1 cellular context compared by ENCODE assay signal in the genomic region with DNA sequence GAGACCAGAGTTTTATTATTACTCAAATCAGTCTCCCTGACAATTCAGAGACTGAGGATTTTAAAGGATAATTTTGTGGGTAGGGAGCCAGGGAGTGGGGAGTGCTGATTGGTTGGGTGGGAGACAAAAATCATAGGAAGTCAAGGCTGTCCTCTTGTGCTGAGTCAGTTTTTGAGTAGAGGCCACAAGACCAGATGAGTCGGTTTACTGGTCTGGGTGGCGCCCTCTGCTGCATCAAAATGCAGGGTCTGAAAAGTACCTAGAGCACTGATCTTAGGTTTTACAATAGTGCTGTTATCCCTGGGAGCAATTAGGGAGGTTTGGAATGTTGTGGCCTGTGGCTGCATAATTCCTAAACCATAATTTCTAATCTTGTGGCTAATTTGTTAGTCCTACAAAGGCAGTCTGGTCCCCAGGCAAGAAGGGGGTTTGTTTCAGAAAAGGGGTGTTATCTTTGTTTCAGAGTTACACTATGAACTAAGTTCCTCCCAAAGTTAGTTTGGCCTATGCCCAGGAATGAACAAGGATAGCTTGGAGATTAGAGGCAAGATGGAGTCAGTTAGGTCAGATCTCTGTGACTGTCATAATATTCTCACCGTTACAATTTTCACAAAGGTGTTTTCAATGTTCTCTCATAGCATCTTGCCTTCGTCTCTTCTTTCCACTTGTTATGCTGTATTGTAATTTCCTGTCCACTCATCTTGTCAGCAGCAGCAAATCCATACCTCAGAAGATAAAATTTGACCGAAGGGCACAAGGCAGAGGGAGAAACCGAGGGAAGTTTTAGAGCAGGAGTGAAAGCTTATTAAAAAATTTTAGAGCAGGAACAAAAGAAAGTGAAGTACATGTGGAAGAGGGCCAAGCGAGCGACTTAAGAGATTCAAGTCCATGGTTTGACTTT.
TF ChIP-seq lines count a peak whose summit lies in the region.

No MANE protein-coding gene starts in this region.

TF ChIP-seq in K562, 482 proteins besides CTCF, POLR2A, EP300 and RAD21 (continues in another document):
- TF ChIP-seq ZFP36 (IDR thresholded peaks at IDR 0.05; ENCODE audit: low read depth, low read length, partially characterized antibody): no peak
- no peak for TF ChIP-seq SOX6 (IDR thresholded peaks at IDR 0.05)
- TF ChIP-seq, protein P1, sequence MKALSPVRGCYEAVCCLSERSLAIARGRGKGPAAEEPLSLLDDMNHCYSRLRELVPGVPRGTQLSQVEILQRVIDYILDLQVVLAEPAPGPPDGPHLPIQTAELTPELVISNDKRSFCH (CRISPR knock-in tag; IDR thresholded peaks at IDR 0.05): no peak
- TF ChIP-seq, protein P1 (tag; IDR thresholded peaks at IDR 0.05): no peak
- no peak for TF ChIP-seq SNIP1 (IDR thresholded peaks at IDR 0.05; ENCODE audit: low read depth)
- TF ChIP-seq, protein P2, sequence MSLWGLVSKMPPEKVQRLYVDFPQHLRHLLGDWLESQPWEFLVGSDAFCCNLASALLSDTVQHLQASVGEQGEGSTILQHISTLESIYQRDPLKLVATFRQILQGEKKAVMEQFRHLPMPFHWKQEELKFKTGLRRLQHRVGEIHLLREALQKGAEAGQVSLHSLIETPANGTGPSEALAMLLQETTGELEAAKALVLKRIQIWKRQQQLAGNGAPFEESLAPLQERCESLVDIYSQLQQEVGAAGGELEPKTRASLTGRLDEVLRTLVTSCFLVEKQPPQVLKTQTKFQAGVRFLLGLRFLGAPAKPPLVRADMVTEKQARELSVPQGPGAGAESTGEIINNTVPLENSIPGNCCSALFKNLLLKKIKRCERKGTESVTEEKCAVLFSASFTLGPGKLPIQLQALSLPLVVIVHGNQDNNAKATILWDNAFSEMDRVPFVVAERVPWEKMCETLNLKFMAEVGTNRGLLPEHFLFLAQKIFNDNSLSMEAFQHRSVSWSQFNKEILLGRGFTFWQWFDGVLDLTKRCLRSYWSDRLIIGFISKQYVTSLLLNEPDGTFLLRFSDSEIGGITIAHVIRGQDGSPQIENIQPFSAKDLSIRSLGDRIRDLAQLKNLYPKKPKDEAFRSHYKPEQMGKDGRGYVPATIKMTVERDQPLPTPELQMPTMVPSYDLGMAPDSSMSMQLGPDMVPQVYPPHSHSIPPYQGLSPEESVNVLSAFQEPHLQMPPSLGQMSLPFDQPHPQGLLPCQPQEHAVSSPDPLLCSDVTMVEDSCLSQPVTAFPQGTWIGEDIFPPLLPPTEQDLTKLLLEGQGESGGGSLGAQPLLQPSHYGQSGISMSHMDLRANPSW (CRISPR knock-in tag; IDR thresholded peaks at IDR 0.05): no peak
- TF ChIP-seq, protein P3, sequence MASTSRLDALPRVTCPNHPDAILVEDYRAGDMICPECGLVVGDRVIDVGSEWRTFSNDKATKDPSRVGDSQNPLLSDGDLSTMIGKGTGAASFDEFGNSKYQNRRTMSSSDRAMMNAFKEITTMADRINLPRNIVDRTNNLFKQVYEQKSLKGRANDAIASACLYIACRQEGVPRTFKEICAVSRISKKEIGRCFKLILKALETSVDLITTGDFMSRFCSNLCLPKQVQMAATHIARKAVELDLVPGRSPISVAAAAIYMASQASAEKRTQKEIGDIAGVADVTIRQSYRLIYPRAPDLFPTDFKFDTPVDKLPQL (IDR thresholded peaks at IDR 0.05; ENCODE audit: extremely low read depth, insufficient read length): no peak
- TF ChIP-seq, protein P4, sequence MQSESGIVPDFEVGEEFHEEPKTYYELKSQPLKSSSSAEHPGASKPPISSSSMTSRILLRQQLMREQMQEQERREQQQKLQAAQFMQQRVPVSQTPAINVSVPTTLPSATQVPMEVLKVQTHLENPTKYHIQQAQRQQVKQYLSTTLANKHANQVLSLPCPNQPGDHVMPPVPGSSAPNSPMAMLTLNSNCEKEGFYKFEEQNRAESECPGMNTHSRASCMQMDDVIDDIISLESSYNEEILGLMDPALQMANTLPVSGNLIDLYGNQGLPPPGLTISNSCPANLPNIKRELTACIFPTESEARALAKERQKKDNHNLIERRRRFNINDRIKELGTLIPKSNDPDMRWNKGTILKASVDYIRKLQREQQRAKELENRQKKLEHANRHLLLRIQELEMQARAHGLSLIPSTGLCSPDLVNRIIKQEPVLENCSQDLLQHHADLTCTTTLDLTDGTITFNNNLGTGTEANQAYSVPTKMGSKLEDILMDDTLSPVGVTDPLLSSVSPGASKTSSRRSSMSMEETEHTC (IDR thresholded peaks at IDR 0.05): no peak
- TF ChIP-seq, protein P5, sequence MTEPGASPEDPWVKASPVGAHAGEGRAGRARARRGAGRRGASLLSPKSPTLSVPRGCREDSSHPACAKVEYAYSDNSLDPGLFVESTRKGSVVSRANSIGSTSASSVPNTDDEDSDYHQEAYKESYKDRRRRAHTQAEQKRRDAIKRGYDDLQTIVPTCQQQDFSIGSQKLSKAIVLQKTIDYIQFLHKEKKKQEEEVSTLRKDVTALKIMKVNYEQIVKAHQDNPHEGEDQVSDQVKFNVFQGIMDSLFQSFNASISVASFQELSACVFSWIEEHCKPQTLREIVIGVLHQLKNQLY (CRISPR knock-in tag; conservative IDR thresholded peaks at IDR 0.05): no peak
- TF ChIP-seq EZH2 (IDR thresholded peaks at IDR 0.05; ENCODE audit: borderline replicate concordance, low read depth, low read length): no peak
- TF ChIP-seq, protein P6, sequence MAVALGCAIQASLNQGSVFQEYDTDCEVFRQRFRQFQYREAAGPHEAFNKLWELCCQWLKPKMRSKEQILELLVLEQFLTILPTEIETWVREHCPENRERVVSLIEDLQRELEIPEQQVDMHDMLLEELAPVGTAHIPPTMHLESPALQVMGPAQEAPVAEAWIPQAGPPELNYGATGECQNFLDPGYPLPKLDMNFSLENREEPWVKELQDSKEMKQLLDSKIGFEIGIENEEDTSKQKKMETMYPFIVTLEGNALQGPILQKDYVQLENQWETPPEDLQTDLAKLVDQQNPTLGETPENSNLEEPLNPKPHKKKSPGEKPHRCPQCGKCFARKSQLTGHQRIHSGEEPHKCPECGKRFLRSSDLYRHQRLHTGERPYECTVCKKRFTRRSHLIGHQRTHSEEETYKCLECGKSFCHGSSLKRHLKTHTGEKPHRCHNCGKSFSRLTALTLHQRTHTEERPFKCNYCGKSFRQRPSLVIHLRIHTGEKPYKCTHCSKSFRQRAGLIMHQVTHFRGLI (CRISPR knock-in tag; IDR thresholded peaks at IDR 0.05): no peak
- TF ChIP-seq FOS (IDR thresholded peaks at IDR 0.05; ENCODE audit: extremely low read depth, insufficient read length): no peak
- TF ChIP-seq, protein P7, sequence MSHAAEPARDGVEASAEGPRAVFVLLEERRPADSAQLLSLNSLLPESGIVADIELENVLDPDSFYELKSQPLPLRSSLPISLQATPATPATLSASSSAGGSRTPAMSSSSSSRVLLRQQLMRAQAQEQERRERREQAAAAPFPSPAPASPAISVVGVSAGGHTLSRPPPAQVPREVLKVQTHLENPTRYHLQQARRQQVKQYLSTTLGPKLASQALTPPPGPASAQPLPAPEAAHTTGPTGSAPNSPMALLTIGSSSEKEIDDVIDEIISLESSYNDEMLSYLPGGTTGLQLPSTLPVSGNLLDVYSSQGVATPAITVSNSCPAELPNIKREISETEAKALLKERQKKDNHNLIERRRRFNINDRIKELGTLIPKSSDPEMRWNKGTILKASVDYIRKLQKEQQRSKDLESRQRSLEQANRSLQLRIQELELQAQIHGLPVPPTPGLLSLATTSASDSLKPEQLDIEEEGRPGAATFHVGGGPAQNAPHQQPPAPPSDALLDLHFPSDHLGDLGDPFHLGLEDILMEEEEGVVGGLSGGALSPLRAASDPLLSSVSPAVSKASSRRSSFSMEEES (CRISPR knock-in tag; IDR thresholded peaks at IDR 0.05): no peak
- no peak for TF ChIP-seq CCNT2 (IDR thresholded peaks at IDR 0.05; ENCODE audit: borderline replicate concordance, extremely low read depth, insufficient read length, low read depth, low read length)
- TF ChIP-seq, protein P8, sequence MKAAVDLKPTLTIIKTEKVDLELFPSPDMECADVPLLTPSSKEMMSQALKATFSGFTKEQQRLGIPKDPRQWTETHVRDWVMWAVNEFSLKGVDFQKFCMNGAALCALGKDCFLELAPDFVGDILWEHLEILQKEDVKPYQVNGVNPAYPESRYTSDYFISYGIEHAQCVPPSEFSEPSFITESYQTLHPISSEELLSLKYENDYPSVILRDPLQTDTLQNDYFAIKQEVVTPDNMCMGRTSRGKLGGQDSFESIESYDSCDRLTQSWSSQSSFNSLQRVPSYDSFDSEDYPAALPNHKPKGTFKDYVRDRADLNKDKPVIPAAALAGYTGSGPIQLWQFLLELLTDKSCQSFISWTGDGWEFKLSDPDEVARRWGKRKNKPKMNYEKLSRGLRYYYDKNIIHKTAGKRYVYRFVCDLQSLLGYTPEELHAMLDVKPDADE (conservative IDR thresholded peaks at IDR 0.05; ENCODE audit: control insufficient read depth, low read depth, low read length): no peak
- TF ChIP-seq SMARCA5 (IDR thresholded peaks at IDR 0.05): no peak
- TF ChIP-seq NR4A1 (CRISPR knock-in tag; IDR thresholded peaks at IDR 0.05): no peak
- 0 out of 2 replicates have a peak, but pooled peaks have one; percentile 65 for TF ChIP-seq NR4A1 (tag; IDR thresholded peaks at IDR 0.05)
- TF ChIP-seq CCAR2 (IDR thresholded peaks at IDR 0.05; ENCODE audit: low read depth, low read length): no peak
- no peak for TF ChIP-seq CBX2 (IDR thresholded peaks at IDR 0.05; ENCODE audit: insufficient read depth, low read length, poor library complexity, severe bottlenecking)
- TF ChIP-seq, protein P9, sequence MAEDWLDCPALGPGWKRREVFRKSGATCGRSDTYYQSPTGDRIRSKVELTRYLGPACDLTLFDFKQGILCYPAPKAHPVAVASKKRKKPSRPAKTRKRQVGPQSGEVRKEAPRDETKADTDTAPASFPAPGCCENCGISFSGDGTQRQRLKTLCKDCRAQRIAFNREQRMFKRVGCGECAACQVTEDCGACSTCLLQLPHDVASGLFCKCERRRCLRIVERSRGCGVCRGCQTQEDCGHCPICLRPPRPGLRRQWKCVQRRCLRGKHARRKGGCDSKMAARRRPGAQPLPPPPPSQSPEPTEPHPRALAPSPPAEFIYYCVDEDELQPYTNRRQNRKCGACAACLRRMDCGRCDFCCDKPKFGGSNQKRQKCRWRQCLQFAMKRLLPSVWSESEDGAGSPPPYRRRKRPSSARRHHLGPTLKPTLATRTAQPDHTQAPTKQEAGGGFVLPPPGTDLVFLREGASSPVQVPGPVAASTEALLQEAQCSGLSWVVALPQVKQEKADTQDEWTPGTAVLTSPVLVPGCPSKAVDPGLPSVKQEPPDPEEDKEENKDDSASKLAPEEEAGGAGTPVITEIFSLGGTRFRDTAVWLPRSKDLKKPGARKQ (CRISPR knock-in tag; IDR thresholded peaks at IDR 0.05): no peak
- peak; percentile 63; the same call in 1 of the 2 replicates for TF ChIP-seq JUND (IDR thresholded peaks at IDR 0.05; ENCODE audit: borderline replicate concordance, low read depth, low read length)
- TF ChIP-seq JUND (tag; IDR thresholded peaks at IDR 0.05; ENCODE audit: borderline replicate concordance, low read depth, low read length): peak; percentile 43; the same call in 1 of the 3 replicates
- no peak for TF ChIP-seq ZNF584 (CRISPR knock-in tag; IDR thresholded peaks at IDR 0.05; ENCODE audit: low read depth)
- no peak for TF ChIP-seq ZKSCAN3 (CRISPR knock-in tag; IDR thresholded peaks at IDR 0.05)
- no peak for TF ChIP-seq HDAC2 (IDR thresholded peaks at IDR 0.05)
- TF ChIP-seq NR3C1 (CRISPR knock-in tag; IDR thresholded peaks at IDR 0.05): no peak
- TF ChIP-seq, protein P10, sequence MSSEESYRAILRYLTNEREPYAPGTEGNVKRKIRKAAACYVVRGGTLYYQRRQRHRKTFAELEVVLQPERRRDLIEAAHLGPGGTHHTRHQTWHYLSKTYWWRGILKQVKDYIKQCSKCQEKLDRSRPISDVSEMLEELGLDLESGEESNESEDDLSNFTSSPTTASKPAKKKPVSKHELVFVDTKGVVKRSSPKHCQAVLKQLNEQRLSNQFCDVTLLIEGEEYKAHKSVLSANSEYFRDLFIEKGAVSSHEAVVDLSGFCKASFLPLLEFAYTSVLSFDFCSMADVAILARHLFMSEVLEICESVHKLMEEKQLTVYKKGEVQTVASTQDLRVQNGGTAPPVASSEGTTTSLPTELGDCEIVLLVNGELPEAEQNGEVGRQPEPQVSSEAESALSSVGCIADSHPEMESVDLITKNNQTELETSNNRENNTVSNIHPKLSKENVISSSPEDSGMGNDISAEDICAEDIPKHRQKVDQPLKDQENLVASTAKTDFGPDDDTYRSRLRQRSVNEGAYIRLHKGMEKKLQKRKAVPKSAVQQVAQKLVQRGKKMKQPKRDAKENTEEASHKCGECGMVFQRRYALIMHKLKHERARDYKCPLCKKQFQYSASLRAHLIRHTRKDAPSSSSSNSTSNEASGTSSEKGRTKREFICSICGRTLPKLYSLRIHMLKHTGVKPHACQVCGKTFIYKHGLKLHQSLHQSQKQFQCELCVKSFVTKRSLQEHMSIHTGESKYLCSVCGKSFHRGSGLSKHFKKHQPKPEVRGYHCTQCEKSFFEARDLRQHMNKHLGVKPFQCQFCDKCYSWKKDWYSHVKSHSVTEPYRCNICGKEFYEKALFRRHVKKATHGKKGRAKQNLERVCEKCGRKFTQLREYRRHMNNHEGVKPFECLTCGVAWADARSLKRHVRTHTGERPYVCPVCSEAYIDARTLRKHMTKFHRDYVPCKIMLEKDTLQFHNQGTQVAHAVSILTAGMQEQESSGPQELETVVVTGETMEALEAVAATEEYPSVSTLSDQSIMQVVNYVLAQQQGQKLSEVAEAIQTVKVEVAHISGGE (CRISPR knock-in tag; IDR thresholded peaks at IDR 0.05): no peak
- TF ChIP-seq ZNF197 (CRISPR knock-in tag; IDR thresholded peaks at IDR 0.05; ENCODE audit: low read depth): no peak
- TF ChIP-seq, protein P11, sequence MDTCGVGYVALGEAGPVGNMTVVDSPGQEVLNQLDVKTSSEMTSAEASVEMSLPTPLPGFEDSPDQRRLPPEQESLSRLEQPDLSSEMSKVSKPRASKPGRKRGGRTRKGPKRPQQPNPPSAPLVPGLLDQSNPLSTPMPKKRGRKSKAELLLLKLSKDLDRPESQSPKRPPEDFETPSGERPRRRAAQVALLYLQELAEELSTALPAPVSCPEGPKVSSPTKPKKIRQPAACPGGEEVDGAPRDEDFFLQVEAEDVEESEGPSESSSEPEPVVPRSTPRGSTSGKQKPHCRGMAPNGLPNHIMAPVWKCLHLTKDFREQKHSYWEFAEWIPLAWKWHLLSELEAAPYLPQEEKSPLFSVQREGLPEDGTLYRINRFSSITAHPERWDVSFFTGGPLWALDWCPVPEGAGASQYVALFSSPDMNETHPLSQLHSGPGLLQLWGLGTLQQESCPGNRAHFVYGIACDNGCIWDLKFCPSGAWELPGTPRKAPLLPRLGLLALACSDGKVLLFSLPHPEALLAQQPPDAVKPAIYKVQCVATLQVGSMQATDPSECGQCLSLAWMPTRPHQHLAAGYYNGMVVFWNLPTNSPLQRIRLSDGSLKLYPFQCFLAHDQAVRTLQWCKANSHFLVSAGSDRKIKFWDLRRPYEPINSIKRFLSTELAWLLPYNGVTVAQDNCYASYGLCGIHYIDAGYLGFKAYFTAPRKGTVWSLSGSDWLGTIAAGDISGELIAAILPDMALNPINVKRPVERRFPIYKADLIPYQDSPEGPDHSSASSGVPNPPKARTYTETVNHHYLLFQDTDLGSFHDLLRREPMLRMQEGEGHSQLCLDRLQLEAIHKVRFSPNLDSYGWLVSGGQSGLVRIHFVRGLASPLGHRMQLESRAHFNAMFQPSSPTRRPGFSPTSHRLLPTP (IDR thresholded peaks at IDR 0.05; ENCODE audit: borderline replicate concordance, extremely low read depth, insufficient read length): no peak
- TF ChIP-seq SRSF9 (IDR thresholded peaks at IDR 0.05; ENCODE audit: borderline replicate concordance, low read depth, low read length): no peak
- no peak for TF ChIP-seq TCF7 (IDR thresholded peaks at IDR 0.05; ENCODE audit: borderline replicate concordance)
- TF ChIP-seq SAFB (IDR thresholded peaks at IDR 0.05; ENCODE audit: borderline replicate concordance, low read depth, low read length): no peak
- no peak for TF ChIP-seq PRPF4 (IDR thresholded peaks at IDR 0.05; ENCODE audit: insufficient read depth, low read depth, low read length, poor library complexity, severe bottlenecking)
- TF ChIP-seq MCM5 (IDR thresholded peaks at IDR 0.05; ENCODE audit: low read depth): no peak
- no peak; the same call in 1 of the 2 replicates for TF ChIP-seq DPF2 (IDR thresholded peaks at IDR 0.05)
